In the genomic region with DNA sequence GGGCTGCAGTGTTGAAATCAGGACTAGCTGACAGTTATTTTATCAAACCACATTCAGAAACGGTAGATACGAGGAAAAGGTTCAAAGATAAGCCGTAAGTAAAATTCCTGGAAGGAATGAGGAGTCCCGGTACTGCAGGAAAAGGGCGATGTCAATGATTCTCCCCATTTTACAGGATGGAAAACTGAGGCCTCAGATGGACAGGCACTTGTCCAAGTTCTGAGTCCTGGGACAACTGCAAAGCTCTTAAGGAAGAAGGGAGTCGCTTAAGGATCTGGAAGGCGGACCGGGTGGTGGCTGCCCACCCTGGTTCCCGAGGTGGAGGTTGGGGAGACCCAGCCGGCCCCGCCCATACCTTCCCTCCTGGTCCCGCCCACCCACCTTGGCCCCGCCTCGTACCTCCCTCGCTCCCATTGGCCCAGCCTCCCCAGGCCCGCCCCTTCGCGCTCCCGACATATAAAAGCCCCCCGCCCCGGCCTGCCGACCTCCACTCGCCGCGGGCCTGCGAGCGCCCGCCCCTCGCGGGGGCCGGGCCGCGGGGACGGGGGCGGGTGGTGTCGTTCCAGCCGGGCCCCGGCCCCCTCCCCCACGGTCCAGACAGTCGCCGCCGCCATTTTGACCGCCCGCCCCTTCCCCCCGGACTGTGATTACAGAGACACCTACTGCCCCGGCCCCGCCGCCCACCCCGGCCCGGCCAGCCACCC, we compare ENCODE assay signal across 1 cellular context.
TF ChIP-seq lines count a peak whose summit lies in the region.

No MANE protein-coding gene starts in this region.

TF ChIP-seq in HepG2, 621 proteins besides CTCF, POLR2A, EP300 and RAD21 (continued from another document):
- TF ChIP-seq, protein P1, sequence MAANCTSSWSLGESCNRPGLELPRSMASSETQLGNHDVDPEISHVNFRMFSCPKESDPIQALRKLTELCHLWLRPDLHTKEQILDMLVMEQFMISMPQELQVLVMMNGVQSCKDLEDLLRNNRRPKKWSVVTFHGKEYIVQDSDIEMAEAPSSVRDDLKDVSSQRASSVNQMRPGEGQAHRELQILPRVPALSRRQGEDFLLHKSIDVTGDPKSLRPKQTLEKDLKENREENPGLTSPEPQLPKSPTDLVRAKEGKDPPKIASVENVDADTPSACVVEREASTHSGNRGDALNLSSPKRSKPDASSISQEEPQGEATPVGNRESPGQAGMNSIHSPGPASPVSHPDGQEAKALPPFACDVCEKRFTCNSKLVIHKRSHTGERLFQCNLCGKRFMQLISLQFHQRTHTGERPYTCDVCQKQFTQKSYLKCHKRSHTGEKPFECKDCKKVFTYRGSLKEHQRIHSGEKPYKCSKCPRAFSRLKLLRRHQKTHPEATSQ (CRISPR knock-in tag; IDR thresholded peaks at IDR 0.05; ENCODE audit: borderline replicate concordance): no peak
- TF ChIP-seq NFE2 (CRISPR knock-in tag; IDR thresholded peaks at IDR 0.05) (no peak), ZNF607 (CRISPR knock-in tag; IDR thresholded peaks at IDR 0.05; ENCODE audit: borderline replicate concordance) (no peak), ADNP (CRISPR knock-in tag; IDR thresholded peaks at IDR 0.05) (peak; percentile 97), ZNF101 (CRISPR knock-in tag; IDR thresholded peaks at IDR 0.05; ENCODE audit: borderline replicate concordance, low read depth) (no peak), ESRRA (CRISPR knock-in tag; IDR thresholded peaks at IDR 0.05; ENCODE audit: low read depth) (0 out of 2 replicates have a peak, but pooled peaks have one; percentile 26), GLI4 (CRISPR knock-in tag; IDR thresholded peaks at IDR 0.05; ENCODE audit: borderline replicate concordance) (no peak), ZNF652 (CRISPR knock-in tag; IDR thresholded peaks at IDR 0.05; ENCODE audit: borderline replicate concordance, low read depth) (no peak), MATR3 (CRISPR knock-in tag; IDR thresholded peaks at IDR 0.05) (no peak), NRL (CRISPR knock-in tag; IDR thresholded peaks at IDR 0.05; ENCODE audit: borderline replicate concordance) (no peak), GABPB1 (CRISPR knock-in tag; IDR thresholded peaks at IDR 0.05) (no peak), ATF7 (IDR thresholded peaks at IDR 0.05) (no peak), ATF7 (CRISPR knock-in tag; IDR thresholded peaks at IDR 0.05) (no peak), ZNF3 (CRISPR knock-in tag; IDR thresholded peaks at IDR 0.05) (peak; percentile 31; the same call in 1 of the 2 replicates)
- TF ChIP-seq, protein P2, sequence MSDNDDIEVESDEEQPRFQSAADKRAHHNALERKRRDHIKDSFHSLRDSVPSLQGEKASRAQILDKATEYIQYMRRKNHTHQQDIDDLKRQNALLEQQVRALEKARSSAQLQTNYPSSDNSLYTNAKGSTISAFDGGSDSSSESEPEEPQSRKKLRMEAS (IDR thresholded peaks at IDR 0.05): peak; percentile 25; the same call in 1 of the 2 replicates
- TF ChIP-seq, protein P3, sequence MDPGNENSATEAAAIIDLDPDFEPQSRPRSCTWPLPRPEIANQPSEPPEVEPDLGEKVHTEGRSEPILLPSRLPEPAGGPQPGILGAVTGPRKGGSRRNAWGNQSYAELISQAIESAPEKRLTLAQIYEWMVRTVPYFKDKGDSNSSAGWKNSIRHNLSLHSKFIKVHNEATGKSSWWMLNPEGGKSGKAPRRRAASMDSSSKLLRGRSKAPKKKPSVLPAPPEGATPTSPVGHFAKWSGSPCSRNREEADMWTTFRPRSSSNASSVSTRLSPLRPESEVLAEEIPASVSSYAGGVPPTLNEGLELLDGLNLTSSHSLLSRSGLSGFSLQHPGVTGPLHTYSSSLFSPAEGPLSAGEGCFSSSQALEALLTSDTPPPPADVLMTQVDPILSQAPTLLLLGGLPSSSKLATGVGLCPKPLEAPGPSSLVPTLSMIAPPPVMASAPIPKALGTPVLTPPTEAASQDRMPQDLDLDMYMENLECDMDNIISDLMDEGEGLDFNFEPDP (CRISPR knock-in tag; conservative IDR thresholded peaks at IDR 0.05): no peak
